In the genomic region with DNA sequence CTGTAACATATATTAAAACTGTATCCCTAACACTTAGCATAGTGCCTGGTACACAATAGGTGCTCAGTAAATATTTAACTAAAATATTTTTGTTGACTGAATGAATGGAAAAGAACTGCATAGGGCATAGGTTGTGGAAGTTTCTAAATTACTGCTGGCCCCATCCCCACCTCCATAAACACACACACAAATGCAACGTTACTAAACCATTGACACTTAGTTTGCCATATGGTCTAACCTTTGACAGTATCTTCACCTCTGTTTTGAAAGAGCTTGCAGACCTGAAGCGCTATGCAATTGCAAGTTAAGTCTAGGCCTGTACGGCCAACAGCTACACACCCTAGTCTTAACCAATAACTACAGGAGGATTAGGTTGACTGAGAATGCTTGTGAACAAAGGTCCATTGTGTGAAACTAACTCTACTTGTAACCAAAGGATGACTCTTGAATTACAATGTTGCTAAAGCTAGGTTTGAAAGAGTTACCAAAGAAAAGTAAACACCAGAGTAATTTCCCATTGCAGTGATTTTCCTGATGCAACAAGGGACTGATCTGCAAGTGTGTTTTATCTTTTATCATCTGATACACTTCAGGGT, we compare ENCODE assay signal across 10 cellular contexts. TPM values are rescaled to one million over a fixed set of nuclear protein-coding genes. Genes with fewer than 3 reads are reported as not detected.
DNase-seq lines count a peak whose midpoint lies in the region; ATAC-seq, FAIRE-seq and TF ChIP-seq lines count a peak whose summit lies in the region.
"Had no signal": no experiment of that assay in that cellular context is flagged by ENCODE, and none has a peak within 500 bp of the region (broad histone marks: within the 10 kb centered on the region; RNA-seq: fewer than 3 reads in every experiment).

No MANE protein-coding gene starts in this region.

- TF ChIP-seq RAD21 in HepG2 (CRISPR knock-in tag; IDR thresholded peaks at IDR 0.05), result no peak

- 2% methylated on average over 3 of the region's 3 CpGs for WGBS in HepG2 (ENCODE audit: low lambda C conversion rate)

- TF ChIP-seq EP300 in HepG2 (IDR thresholded peaks at IDR 0.05; ENCODE audit: low read depth in 2 of 2, low read length in 2 of 2) (peak; percentile 15 to 80; a peak in 2 of 4 replicates), HepG2 (CRISPR knock-in tag; IDR thresholded peaks at IDR 0.05; ENCODE audit: borderline replicate concordance) (peak; percentile 68; the same call in 1 of the 2 replicates)

- H3K36me3 Mint-ChIP-seq in stimulated activated naive CD8-positive, alpha-beta T cell treated with anti-CD3 and anti-CD28 coated beads, Interleukin-15, Interleukin-2, amounts not matched to agents 100 ng/mL and 50 ng/mL, for 24 hours (ENCODE audit: low read depth), result no peaks in the 10 kb centered on the region
- H3K36me3 Mint-ChIP-seq in activated naive CD8-positive, alpha-beta T cell treated with anti-CD3 and anti-CD28 coated beads, Interleukin-2, amount 50 U/mL, for 24 hours (ENCODE audit: low read depth), result no peaks in the 10 kb centered on the region

- no TSS peak for BruUV-seq in HepG2 (replicated peaks; lab: Mats Ljungman, UMichigan)

- H3K9ac ChIP-seq in HepG2 (ENCODE audit: insufficient read depth, low read depth, low read length), result peak overlapping the region; percentile 64; the same call in 1 of the 2 replicates

- no peak overlapping the region for H3K27ac Mint-ChIP-seq in stimulated activated naive CD8-positive, alpha-beta T cell treated with anti-CD3 and anti-CD28 coated beads, Interleukin-15, Interleukin-2, amounts not matched to agents 100 ng/mL and 50 ng/mL, for 24 hours
- no peak overlapping the region for H3K27ac Mint-ChIP-seq in activated naive CD8-positive, alpha-beta T cell treated with anti-CD3 and anti-CD28 coated beads, Interleukin-2, amount 50 U/mL, for 24 hours

- H3K9me3 ChIP-seq in HepG2 (ENCODE audit: low read length) (no peaks in the 10 kb centered on the region), vagina (no peaks in the 10 kb centered on the region)

- FAIRE-seq in HepG2 (lab: Jason Lieb, UNC), result peak; percentile 97

- ATAC-seq in stimulated activated naive CD8-positive, alpha-beta T cell treated with anti-CD3 and anti-CD28 coated beads, Interleukin-15, Interleukin-2, amounts not matched to agents 100 U/mL and 50 U/mL, for 24 hours, result no peak
- no peak for ATAC-seq in activated naive CD8-positive, alpha-beta T cell treated with anti-CD3 and anti-CD28 coated beads, Interleukin-2, amount 50 U/mL, for 24 hours
- ATAC-seq in HepG2, result peak; percentile 86
- ATAC-seq in GM18502 (IDR thresholded peaks at IDR 0.05; ENCODE audit: poor library complexity, unreplicated experiment), result no peak

- H3K4me1 Mint-ChIP-seq in stimulated activated naive CD8-positive, alpha-beta T cell treated with anti-CD3 and anti-CD28 coated beads, Interleukin-15, Interleukin-2, amounts not matched to agents 100 ng/mL and 50 ng/mL, for 24 hours (ENCODE audit: low read depth), result peaks cover 23% of the 10 kb centered on the region
- H3K4me1 Mint-ChIP-seq in activated naive CD8-positive, alpha-beta T cell treated with anti-CD3 and anti-CD28 coated beads, Interleukin-2, amount 50 U/mL, for 24 hours, result peaks cover 17% of the 10 kb centered on the region

- peak overlapping the region; percentile 65 to 83 (median 71); a peak in 5 of 6 replicates for H3K4me3 ChIP-seq in HepG2 (replicated peaks in 1 of 3; ENCODE audit: insufficient read depth in 1 of 3, low read depth in 2 of 3, low read length in 3 of 3)
- H3K4me3 ChIP-seq in vagina, result no peak overlapping the region

- H3K79me2 ChIP-seq in HepG2 (ENCODE audit: insufficient read depth, low read length), result no peaks in the 10 kb centered on the region

- no peak for TF ChIP-seq POLR2A in HepG2 (IDR thresholded peaks at IDR 0.05; ENCODE audit: insufficient read depth in 1 of 2, low read depth in 2 of 2, low read length in 2 of 2)
- no peak for TF ChIP-seq POLR2A in vagina (IDR thresholded peaks at IDR 0.05)

- H3K4me2 ChIP-seq in HepG2 (ENCODE audit: low read depth, low read length), result peak overlapping the region; percentile 93

- POLR2A ChIA-PET in HepG2 (lab: Yijun Ruan, JAX), result interaction anchor here (0.7 to 2.5 kb wide), 9 partner anchors 15 to 375 kb away, joined by 3 to 8 read pairs (median 5); a partner anchor contains a TSS

- peak overlapping the region; percentile 52 for H3K27ac ChIP-seq in HepG2 (ENCODE audit: extremely low read length, insufficient read depth, low read length)
- H3K27ac ChIP-seq in vagina, result peak overlapping the region; percentile 82

- no peak overlapping the region for H2AFZ ChIP-seq in HepG2 (ENCODE audit: low read length)

- no peaks in the 10 kb centered on the region for H4K20me1 ChIP-seq in HepG2 (ENCODE audit: insufficient read depth, low read length)

- H3K9me3 Mint-ChIP-seq in stimulated activated naive CD8-positive, alpha-beta T cell treated with anti-CD3 and anti-CD28 coated beads, Interleukin-15, Interleukin-2, amounts not matched to agents 100 ng/mL and 50 ng/mL, for 24 hours, result no peaks in the 10 kb centered on the region
- no peaks in the 10 kb centered on the region for H3K9me3 Mint-ChIP-seq in activated naive CD8-positive, alpha-beta T cell treated with anti-CD3 and anti-CD28 coated beads, Interleukin-2, amount 50 U/mL, for 24 hours

- intact Hi-C loops in HepG2 (cut with micrococcal nuclease; ENCODE audit: unreplicated experiment) (no loop called here), vagina (cut with DNase I) (no loop called here)

- peak overlapping the region; percentile 69 for H3K4me3 Mint-ChIP-seq in stimulated activated naive CD8-positive, alpha-beta T cell treated with anti-CD3 and anti-CD28 coated beads, Interleukin-15, Interleukin-2, amounts not matched to agents 100 ng/mL and 50 ng/mL, for 24 hours
- H3K4me3 Mint-ChIP-seq in activated naive CD8-positive, alpha-beta T cell treated with anti-CD3 and anti-CD28 coated beads, Interleukin-2, amount 50 U/mL, for 24 hours, result peak overlapping the region; percentile 59

- H3K4me1 ChIP-seq in HepG2 (ENCODE audit: insufficient read depth, low read length), result peaks cover 55% of the 10 kb centered on the region
- H3K4me1 ChIP-seq in vagina, result peaks cover 18% of the 10 kb centered on the region

- TF ChIP-seq CTCF in HepG2 (CRISPR knock-in tag; IDR thresholded peaks at IDR 0.05) (no peak), vagina (IDR thresholded peaks at IDR 0.05) (no peak)

- no peak for DNase-seq in stimulated activated naive CD8-positive, alpha-beta T cell treated with anti-CD3 and anti-CD28 coated beads, Interleukin-15, Interleukin-2, amounts not matched to agents 100 U/mL and 50 U/mL, for 24 hours
- no peak for DNase-seq in activated naive CD8-positive, alpha-beta T cell treated with anti-CD3 and anti-CD28 coated beads, Interleukin-2, amount 50 U/mL, for 24 hours
- DNase-seq in HepG2 (ENCODE audit: low spot score) (peak; percentile 97), vagina (ENCODE audit: extremely low spot score in 2 of 2) (no peak), cortex of kidney (lab: John Stamatoyannopoulos, UW) (no peak), AG08396 (ENCODE audit: low spot score) (no peak)
- DNase-seq: DMS 273 treated with DMSO at 0.1 percent for 48 hours, MV-4-11 had no signal

- no peaks in the 10 kb centered on the region for H3K27me3 ChIP-seq in HepG2 (ENCODE audit: control insufficient read depth in 1 of 2, insufficient read depth in 2 of 2, low read length in 2 of 2)
- H3K27me3 ChIP-seq in vagina, result no peaks in the 10 kb centered on the region

- CTCF ChIA-PET in HepG2 (lab: Yijun Ruan, JAX; ENCODE audit: low intra/inter-chr PET ratio, low total read pairs), result interaction anchor here (0.6 kb wide), 1 partner anchor 374 kb away, joined by 4 read pairs; no protein-coding TSS in a partner anchor

- no peaks in the 10 kb centered on the region for H3K27me3 Mint-ChIP-seq in stimulated activated naive CD8-positive, alpha-beta T cell treated with anti-CD3 and anti-CD28 coated beads, Interleukin-15, Interleukin-2, amounts not matched to agents 100 ng/mL and 50 ng/mL, for 24 hours
- no peaks in the 10 kb centered on the region for H3K27me3 Mint-ChIP-seq in activated naive CD8-positive, alpha-beta T cell treated with anti-CD3 and anti-CD28 coated beads, Interleukin-2, amount 50 U/mL, for 24 hours

- in situ Hi-C loops in HepG2 (cut with HindIII; ENCODE audit: extremely low pct_ligation_motif_present, low pct_unique_long_range_greater_than_20kb), result no loop called here

- H3K36me3 ChIP-seq in HepG2 (replicated peaks in 1 of 2; ENCODE audit: control insufficient read depth in 1 of 2, insufficient read depth in 2 of 2, low read length in 2 of 2), result no peaks in the 10 kb centered on the region
- no peaks in the 10 kb centered on the region for H3K36me3 ChIP-seq in vagina

RNA-seq across cellular contexts. Expression of a gene that starts 0.9 kb away (rescaled TPM):
- total RNA-seq in HepG2 (2016; rRNA removed; fragmentation: Illumina TruSeq; extraction: Trizol), result 4.2 and 4.4 TPM in 2 replicates
- total RNA-seq in HepG2 (2016; cell fraction: cytosol; rRNA removed; fragmentation: Illumina TruSeq; extraction: Trizol; ENCODE audit: low read depth), result 0.91 and 1.4 TPM in 2 replicates
- total RNA-seq in HepG2 (2016; cell fraction: insoluble cytoplasmic fraction; rRNA removed; fragmentation: Illumina TruSeq; extraction: Trizol), result 3.6 and 4.5 TPM in 2 replicates
- 4.4 and 4.9 TPM in 2 replicates for total RNA-seq in HepG2 (2016; cell fraction: membrane; rRNA removed; fragmentation: Illumina TruSeq; extraction: Trizol)
- 3.2 TPM in 2 replicates for total RNA-seq in HepG2 (2016; cell fraction: nucleus; rRNA removed; fragmentation: Illumina TruSeq; extraction: Trizol)
- 1.9 TPM in 2 replicates for polyA plus RNA-seq in HepG2 (2011; rRNA removed)
- polyA plus RNA-seq in HepG2 (2011; cell fraction: cytosol; rRNA removed), result 1.7 and 1.8 TPM in 2 replicates
- polyA plus RNA-seq in HepG2 (2011; cell fraction: nucleus; rRNA removed), result 0.40 and 0.69 TPM in 2 replicates
- 7.8 and 9.6 TPM in 2 replicates for polyA plus RNA-seq in HepG2 (2012)
- 3.7 and 5.4 TPM in 2 replicates for polyA plus RNA-seq in HepG2 (2016; cell fraction: cytosol; fragmentation: Illumina TruSeq; extraction: Trizol; ENCODE audit: low read depth)
- 6.7 and 7.4 TPM in 2 replicates for polyA plus RNA-seq in HepG2 (2016; cell fraction: insoluble cytoplasmic fraction; fragmentation: Illumina TruSeq; extraction: Trizol; ENCODE audit: low read depth)
- 8.2 and 9.1 TPM in 2 replicates for polyA plus RNA-seq in HepG2 (2016; cell fraction: membrane; fragmentation: Illumina TruSeq; extraction: Trizol; ENCODE audit: low read depth)
- polyA plus RNA-seq in HepG2 (2016; cell fraction: nucleus; fragmentation: Illumina TruSeq; extraction: Trizol; ENCODE audit: insufficient read depth, low read depth), result 9.8 and 10.0 TPM in 2 replicates
- 0.76 and 1.3 TPM in 2 replicates for polyA minus RNA-seq in HepG2 (2011; rRNA and poly(A)+ RNA removed; ENCODE audit: low replicate concordance)
- 1.5 and 2.0 TPM in 2 replicates for polyA minus RNA-seq in HepG2 (2011; cell fraction: cytosol; rRNA and poly(A)+ RNA removed)
- 0.26 and 0.62 TPM in 2 replicates for polyA minus RNA-seq in HepG2 (2011; cell fraction: nucleus; rRNA and poly(A)+ RNA removed)
- 16.2 TPM for total RNA-seq in vagina

RNA-seq across cellular contexts. Expression of a gene that starts 5.9 kb away (rescaled TPM):
- total RNA-seq in HepG2 (2016; rRNA removed; fragmentation: Illumina TruSeq; extraction: Trizol) (3.9 and 8.2 TPM in 2 replicates), vagina (17.4 TPM)
- 3.0 and 3.6 TPM in 2 replicates for total RNA-seq in HepG2 (2016; cell fraction: cytosol; rRNA removed; fragmentation: Illumina TruSeq; extraction: Trizol; ENCODE audit: low read depth)
- total RNA-seq in HepG2 (2016; cell fraction: insoluble cytoplasmic fraction; rRNA removed; fragmentation: Illumina TruSeq; extraction: Trizol), result 7.3 and 9.1 TPM in 2 replicates
- 3.7 and 4.9 TPM in 2 replicates for total RNA-seq in HepG2 (2016; cell fraction: membrane; rRNA removed; fragmentation: Illumina TruSeq; extraction: Trizol)
- 4.0 and 6.6 TPM in 2 replicates for total RNA-seq in HepG2 (2016; cell fraction: nucleus; rRNA removed; fragmentation: Illumina TruSeq; extraction: Trizol)
- polyA plus RNA-seq in HepG2 (2011; rRNA removed), result 3.3 and 4.7 TPM in 2 replicates
- polyA plus RNA-seq in HepG2 (2011; cell fraction: cytosol; rRNA removed), result 3.9 and 5.2 TPM in 2 replicates
- polyA plus RNA-seq in HepG2 (2011; cell fraction: nucleus; rRNA removed), result 6.4 and 8.1 TPM in 2 replicates
- polyA plus RNA-seq in HepG2 (2012), result 3.6 and 5.8 TPM in 2 replicates
- polyA plus RNA-seq in HepG2 (2016; cell fraction: cytosol; fragmentation: Illumina TruSeq; extraction: Trizol; ENCODE audit: low read depth), result 3.0 and 4.3 TPM in 2 replicates
- polyA plus RNA-seq in HepG2 (2016; cell fraction: insoluble cytoplasmic fraction; fragmentation: Illumina TruSeq; extraction: Trizol; ENCODE audit: low read depth), result 8.0 and 9.3 TPM in 2 replicates
- polyA plus RNA-seq in HepG2 (2016; cell fraction: membrane; fragmentation: Illumina TruSeq; extraction: Trizol; ENCODE audit: low read depth), result 5.1 and 6.0 TPM in 2 replicates
- polyA plus RNA-seq in HepG2 (2016; cell fraction: nucleus; fragmentation: Illumina TruSeq; extraction: Trizol; ENCODE audit: insufficient read depth, low read depth), result 3.9 and 7.7 TPM in 2 replicates
- polyA minus RNA-seq in HepG2 (2011; rRNA and poly(A)+ RNA removed; ENCODE audit: low replicate concordance), result 5.6 and 7.5 TPM in 2 replicates
- 3.8 and 3.9 TPM in 2 replicates for polyA minus RNA-seq in HepG2 (2011; cell fraction: cytosol; rRNA and poly(A)+ RNA removed)
- 12.2 and 13.7 TPM in 2 replicates for polyA minus RNA-seq in HepG2 (2011; cell fraction: nucleus; rRNA and poly(A)+ RNA removed)

Comparison
In these comparisons a context has a peak if more than half of its experiments do, and no peak if none do; other contexts are left out.
1. H3K4me3 ChIP-seq: peak in HepG2 (3 of 3); none in vagina (0 of 2).